10 cellular contexts compared by ENCODE assay signal in the genomic region with DNA sequence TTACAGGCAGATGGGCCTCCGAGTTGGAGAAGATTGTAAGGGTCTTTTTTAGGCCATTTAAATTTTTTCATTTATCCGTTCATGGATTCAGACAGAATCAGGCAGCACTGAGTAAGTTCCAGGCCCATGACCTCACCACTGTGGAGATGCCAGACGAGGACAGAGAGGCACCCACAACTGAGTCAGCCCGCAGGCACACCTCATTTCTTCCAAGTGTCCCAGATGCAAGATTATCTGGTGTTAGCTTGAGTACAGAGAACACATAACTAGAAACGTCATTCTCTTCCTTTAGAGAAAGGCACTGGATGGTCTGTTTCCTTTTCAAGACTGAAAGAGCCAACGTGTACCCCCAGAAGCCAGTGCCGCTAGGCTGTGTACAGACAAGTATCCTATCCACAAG. TPM values are rescaled to one million over a fixed set of nuclear protein-coding genes. Genes with fewer than 3 reads are reported as not detected.
DNase-seq lines count a peak whose midpoint lies in the region; ATAC-seq and TF ChIP-seq lines count a peak whose summit lies in the region.
"Had no signal": no experiment of that assay in that cellular context is flagged by ENCODE, and none has a peak within 500 bp of the region (broad histone marks: within the 10 kb centered on the region; RNA-seq: fewer than 3 reads in every experiment).

No MANE protein-coding gene starts in this region.

- H3K4me3 ChIP-seq in fibroblast of the aortic adventitia (ENCODE audit: low read depth, low read length) (no peak overlapping the region), retinal pigment epithelial cell (ENCODE audit: low read length) (no peak overlapping the region)

- peaks cover 30% of the 10 kb centered on the region for H3K4me1 Mint-ChIP-seq in T-helper 17 cell

- ATAC-seq in T-helper 17 cell = no peak

- H3K27me3 Mint-ChIP-seq in T-helper 17 cell = no peaks in the 10 kb centered on the region

- H3K27ac Mint-ChIP-seq in T-helper 17 cell = peak overlapping the region; percentile 82

- peaks cover 3% of the 10 kb centered on the region for H3K36me3 Mint-ChIP-seq in T-helper 17 cell (ENCODE audit: low read depth)

- no peak overlapping the region for H3K4me3 Mint-ChIP-seq in T-helper 17 cell

- no peaks in the 10 kb centered on the region for H3K9me3 ChIP-seq in T-helper 17 cell (ENCODE audit: control insufficient read depth, low read length, poor library complexity, severe bottlenecking)

- TF ChIP-seq CTCF in fibroblast of the aortic adventitia (IDR thresholded peaks at IDR 0.05; ENCODE audit: insufficient read depth, low read length) = no peak
- TF ChIP-seq CTCF in retinal pigment epithelial cell (conservative IDR thresholded peaks at IDR 0.05; ENCODE audit: low read depth, low read length) = no peak

- DNase-seq in EH (ENCODE audit: low read depth) = peak; percentile 93
- no peak for DNase-seq in T-helper 17 cell
- peak; percentile 81 for DNase-seq in fibroblast of the aortic adventitia (ENCODE audit: low read depth)
- DNase-seq in retinal pigment epithelial cell (ENCODE audit: low read depth) = peak; percentile 39
- no peak for DNase-seq in NCI-H1694 (lab: John Stamatoyannopoulos, UW)
- DNase-seq in nucleus accumbens (lab: John Stamatoyannopoulos, UW) = no peak
- DNase-seq in NCI-H526 (lab: John Stamatoyannopoulos, UW) = no peak
- no peak for DNase-seq in COLO668 (lab: John Stamatoyannopoulos, UW; ENCODE audit: unreplicated experiment)
- DNase-seq: activated T-cell treated with anti-CD3 and anti-CD28 coated beads, Interleukin-2, amount 50 U/mL, for 48 hours; NCI-H2227 treated with DMSO at 0.1 percent for 48 hours had no signal

RNA-seq across cellular contexts. Expression of gene CLEC16A, which starts 16.9 kb away (rescaled TPM):
- 10 to 100 TPM; 31.1 to 32.0 TPM for total RNA-seq in T-helper 17 cell
- 14.5 and 16.3 TPM in 2 replicates for total RNA-seq in fibroblast of the aortic adventitia (ENCODE audit: low replicate concordance)

RNA-seq across cellular contexts. Expression of gene DEXI, which starts 19.0 kb away (rescaled TPM):
- 10 to 100 TPM; 14.2 to 15.1 TPM for total RNA-seq in T-helper 17 cell
- total RNA-seq in fibroblast of the aortic adventitia (ENCODE audit: low replicate concordance) = 35.2 and 50.2 TPM in 2 replicates

Comparison
In these comparisons a context has a peak if more than half of its experiments do, and no peak if none do; other contexts are left out.
1. DNase-seq: peak in EH (single experiment), fibroblast of the aortic adventitia (single experiment) and retinal pigment epithelial cell (single experiment); none in T-helper 17 cell (0 of 3), NCI-H1694 (single experiment), nucleus accumbens (0 of 56), NCI-H526 (0 of 2) and COLO668 (single experiment).